In the genomic region with DNA sequence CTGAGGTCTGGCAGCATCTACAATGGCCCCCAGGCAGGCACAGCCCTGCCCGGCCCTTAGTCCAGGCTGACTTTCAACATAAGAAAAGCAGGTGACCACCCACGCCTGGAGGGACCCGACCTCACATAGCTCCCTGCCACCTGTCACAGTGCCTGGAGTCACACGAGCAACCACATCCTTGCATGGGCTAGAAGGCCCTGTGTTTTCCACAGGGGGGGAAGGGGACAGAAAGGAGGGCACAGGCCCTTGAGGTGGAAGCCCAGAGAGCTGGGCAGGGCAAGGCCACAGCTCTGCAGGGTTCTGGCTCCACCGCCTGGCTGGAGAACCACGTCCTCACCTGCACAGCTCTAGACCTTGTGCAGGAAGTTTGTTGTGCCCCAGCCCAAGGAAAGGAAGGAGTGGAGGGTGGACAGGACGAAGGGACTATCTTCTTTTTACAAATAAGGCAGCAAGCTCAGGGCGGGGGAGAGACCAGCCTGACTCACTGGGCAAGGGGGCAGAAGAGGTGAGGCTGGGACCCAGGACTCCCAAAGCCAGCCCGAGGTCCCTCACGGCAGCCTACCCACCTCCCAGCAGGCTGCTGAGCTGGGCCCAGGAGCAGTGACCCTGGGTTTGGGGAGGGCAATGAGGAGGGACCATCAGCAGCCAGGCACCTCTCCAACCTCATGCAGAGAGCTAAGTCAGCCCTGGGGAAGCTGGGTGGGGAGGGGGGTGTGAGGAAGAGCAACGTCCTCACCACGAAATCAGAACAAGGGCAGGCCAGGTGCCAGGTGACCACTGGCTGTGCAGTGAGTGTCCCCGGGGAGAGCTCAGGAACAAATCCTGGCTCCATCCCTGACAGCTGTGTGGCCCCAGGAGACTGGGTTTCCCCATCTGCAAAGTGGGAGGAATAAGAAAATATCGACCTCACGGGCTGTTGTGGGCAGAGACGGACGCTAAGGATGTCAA, we compare ENCODE assay signal across 1 cellular context.
TF ChIP-seq lines count a peak whose summit lies in the region.

No MANE protein-coding gene starts in this region.

TF ChIP-seq in GM23338, 12 proteins besides CTCF, POLR2A, EP300 and RAD21 (continued from another document):
- TF ChIP-seq REST (IDR thresholded peaks at IDR 0.05; ENCODE audit: unreplicated experiment) (no peak), CREB1 (CRISPR knock-in tag; IDR thresholded peaks at IDR 0.05; ENCODE audit: low read depth) (no peak), ZNF462 (CRISPR knock-in tag; IDR thresholded peaks at IDR 0.05) (no peak)
